ENCODE assay signal across 1 cellular context in the genomic region with DNA sequence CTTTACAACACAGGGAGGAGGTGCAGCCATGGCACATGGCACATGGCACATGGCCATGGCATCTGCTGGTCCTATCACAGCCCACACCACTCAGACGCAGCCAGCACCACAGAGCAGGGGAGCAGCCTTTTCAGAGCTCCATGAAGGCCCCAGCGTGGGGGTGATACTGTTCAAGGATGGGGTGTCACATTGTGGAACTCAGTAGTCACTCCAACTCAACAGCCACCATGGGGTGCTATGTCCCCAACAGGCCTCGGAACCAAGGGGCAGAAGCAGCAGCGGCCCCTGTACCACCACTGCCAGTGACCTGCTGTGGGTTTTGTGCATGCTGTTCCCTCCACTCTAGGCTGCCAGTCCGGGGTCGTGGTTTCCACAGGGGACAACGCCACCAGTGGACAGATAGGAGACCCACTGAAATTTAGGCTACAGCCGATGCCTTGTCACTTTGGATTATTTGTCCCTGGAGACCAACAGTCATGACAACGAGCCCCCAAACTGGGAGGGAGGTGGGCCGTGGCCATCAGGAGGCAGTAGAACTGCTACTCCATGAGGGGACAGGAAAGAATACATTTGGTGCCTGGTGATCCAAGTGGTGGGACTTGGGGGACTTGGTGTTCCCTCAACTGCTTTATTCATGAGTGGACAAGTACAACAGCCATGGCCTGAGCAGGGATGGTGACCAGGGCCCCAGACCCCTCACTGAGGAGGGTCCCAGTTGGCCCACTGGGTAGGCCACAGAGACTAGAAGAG.
TF ChIP-seq lines count a peak whose summit lies in the region.

No MANE protein-coding gene starts in this region.

TF ChIP-seq in HepG2, 621 proteins besides CTCF, POLR2A, EP300 and RAD21:
- TF ChIP-seq, protein P1, sequence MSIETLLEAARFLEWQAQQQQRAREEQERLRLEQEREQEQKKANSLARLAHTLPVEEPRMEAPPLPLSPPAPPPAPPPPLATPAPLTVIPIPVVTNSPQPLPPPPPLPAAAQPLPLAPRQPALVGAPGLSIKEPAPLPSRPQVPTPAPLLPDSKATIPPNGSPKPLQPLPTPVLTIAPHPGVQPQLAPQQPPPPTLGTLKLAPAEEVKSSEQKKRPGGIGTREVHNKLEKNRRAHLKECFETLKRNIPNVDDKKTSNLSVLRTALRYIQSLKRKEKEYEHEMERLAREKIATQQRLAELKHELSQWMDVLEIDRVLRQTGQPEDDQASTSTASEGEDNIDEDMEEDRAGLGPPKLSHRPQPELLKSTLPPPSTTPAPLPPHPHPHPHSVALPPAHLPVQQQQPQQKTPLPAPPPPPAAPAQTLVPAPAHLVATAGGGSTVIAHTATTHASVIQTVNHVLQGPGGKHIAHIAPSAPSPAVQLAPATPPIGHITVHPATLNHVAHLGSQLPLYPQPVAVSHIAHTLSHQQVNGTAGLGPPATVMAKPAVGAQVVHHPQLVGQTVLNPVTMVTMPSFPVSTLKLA (IDR thresholded peaks at IDR 0.05) = peak; percentile 35
- TF ChIP-seq MAF1 (CRISPR knock-in tag; IDR thresholded peaks at IDR 0.05; ENCODE audit: borderline replicate concordance) = no peak
